In genomic region chr10:34135515-34135914, GRCh38 we compare ENCODE assay signal across 18 cellular contexts.
DNase-seq lines count a peak whose midpoint lies in the region; ATAC-seq and TF ChIP-seq lines count a peak whose summit lies in the region.
"Had no signal": no experiment of that assay in that cellular context is flagged by ENCODE, and none has a peak within 500 bp of the region (broad histone marks: within the 10 kb centered on the region; RNA-seq: fewer than 3 reads in every experiment).

No MANE protein-coding gene starts in this region.

- peak; percentile 67 for ATAC-seq in GM18873 (IDR thresholded peaks at IDR 0.05; ENCODE audit: low FRiP score, unreplicated experiment)
- ATAC-seq in GM21529 (IDR thresholded peaks at IDR 0.05; ENCODE audit: unreplicated experiment), result peak; percentile 69
- ATAC-seq in HG03139 (IDR thresholded peaks at IDR 0.05; ENCODE audit: unreplicated experiment), result peak; percentile 83
- ATAC-seq in left lobe of liver, result no peak
- no peak for ATAC-seq in psoas muscle
- ATAC-seq: K562, WTC11 had no signal

- H3K9ac ChIP-seq in BLaER1, result no peak overlapping the region

- peak overlapping the region; percentile 30; the same call in 1 of the 2 replicates for H3K4me2 ChIP-seq in BLaER1

- H3K27ac ChIP-seq in BLaER1, result no peak overlapping the region
- no peak overlapping the region for H3K27ac ChIP-seq in tibial artery
- no peak overlapping the region for H3K27ac ChIP-seq in psoas muscle
- H3K27ac ChIP-seq: HL-60, left ventricle myocardium inferior, thyroid gland had no signal

- no peak for TF ChIP-seq CTCF in tibial artery (IDR thresholded peaks at IDR 0.05)
- no peak for TF ChIP-seq CTCF in psoas muscle (IDR thresholded peaks at IDR 0.05)

- H3K4me3 ChIP-seq in BLaER1 (no peak overlapping the region), tibial artery (no peak overlapping the region), psoas muscle (no peak overlapping the region)
- H3K4me3 ChIP-seq: K562, left ventricle myocardium inferior, thyroid gland had no signal

- H3K9me3 ChIP-seq in BLaER1 (no peaks in the 10 kb centered on the region), tibial artery (no peaks in the 10 kb centered on the region), psoas muscle (no peaks in the 10 kb centered on the region)
- H3K9me3 ChIP-seq: left ventricle myocardium inferior, thyroid gland had no signal

- H3K4me1 ChIP-seq in BLaER1, result peaks cover 7% of the 10 kb centered on the region
- H3K4me1 ChIP-seq in tibial artery, result peaks cover 0 to 19% (median 7%) of the 10 kb centered on the region in 4 donors
- H3K4me1 ChIP-seq in psoas muscle, result peaks cover 8% of the 10 kb centered on the region
- H3K4me1 ChIP-seq: left ventricle myocardium inferior, thyroid gland had no signal

- peaks cover 7% of the 10 kb centered on the region for H3K36me3 ChIP-seq in BLaER1
- H3K36me3 ChIP-seq in tibial artery, result no peaks in the 10 kb centered on the region
- peaks cover 0 to 10% of the 10 kb centered on the region in 2 donors for H3K36me3 ChIP-seq in psoas muscle (ENCODE audit: insufficient read depth in 1 of 2, low read depth in 1 of 2)
- H3K36me3 ChIP-seq: thyroid gland had no signal

- no peaks in the 10 kb centered on the region for H4K20me1 ChIP-seq in BLaER1

- WGBS in psoas muscle, 3 donors, result 93 to 96% (median 94%) methylated on average over 5 of the region's 5 CpGs

- DNase-seq in tibial artery, result no peak
- DNase-seq in left lobe of liver (ENCODE audit: low spot score), result no peak
- DNase-seq in psoas muscle, result no peak
- no peak for DNase-seq in stimulated activated CD4-positive, alpha-beta T cell treated with anti-CD3 and anti-CD28 coated beads, Interleukin-2, amount 100 ng/mL, for 48 hours
- DNase-seq: amygdala; foreskin melanocyte; left ventricle myocardium inferior; NCI-H1092; NK-92 treated with Interleukin-12 subunit alpha and Interleukin-12 subunit beta, amount 100 ng/mL, for 24 hours; stimulated activated CD4-positive, alpha-beta T cell treated with anti-CD3 and anti-CD28 coated beads, Interleukin-4, amount 100 ng/mL, for 4 hours; thyroid gland had no signal

- intact Hi-C loops in tibial artery (cut with DNase I; ENCODE audit: low total_unique reads) (no loop called here), psoas muscle (cut with DNase I) (no loop called here)

- no peaks in the 10 kb centered on the region for H3K27me3 ChIP-seq in BLaER1
- H3K27me3 ChIP-seq in tibial artery, result no peaks in the 10 kb centered on the region
- no peaks in the 10 kb centered on the region for H3K27me3 ChIP-seq in psoas muscle (ENCODE audit: insufficient read depth in 3 of 3, low read length in 2 of 3)
- H3K27me3 ChIP-seq: thyroid gland had no signal

Comparison
In these comparisons a context has a peak if more than half of its experiments do, and no peak if none do; other contexts are left out.
1. ATAC-seq: peak in GM18873 (single experiment), GM21529 (single experiment) and HG03139 (single experiment); none in left lobe of liver (single experiment) and psoas muscle (0 of 4).